In the genomic region with DNA sequence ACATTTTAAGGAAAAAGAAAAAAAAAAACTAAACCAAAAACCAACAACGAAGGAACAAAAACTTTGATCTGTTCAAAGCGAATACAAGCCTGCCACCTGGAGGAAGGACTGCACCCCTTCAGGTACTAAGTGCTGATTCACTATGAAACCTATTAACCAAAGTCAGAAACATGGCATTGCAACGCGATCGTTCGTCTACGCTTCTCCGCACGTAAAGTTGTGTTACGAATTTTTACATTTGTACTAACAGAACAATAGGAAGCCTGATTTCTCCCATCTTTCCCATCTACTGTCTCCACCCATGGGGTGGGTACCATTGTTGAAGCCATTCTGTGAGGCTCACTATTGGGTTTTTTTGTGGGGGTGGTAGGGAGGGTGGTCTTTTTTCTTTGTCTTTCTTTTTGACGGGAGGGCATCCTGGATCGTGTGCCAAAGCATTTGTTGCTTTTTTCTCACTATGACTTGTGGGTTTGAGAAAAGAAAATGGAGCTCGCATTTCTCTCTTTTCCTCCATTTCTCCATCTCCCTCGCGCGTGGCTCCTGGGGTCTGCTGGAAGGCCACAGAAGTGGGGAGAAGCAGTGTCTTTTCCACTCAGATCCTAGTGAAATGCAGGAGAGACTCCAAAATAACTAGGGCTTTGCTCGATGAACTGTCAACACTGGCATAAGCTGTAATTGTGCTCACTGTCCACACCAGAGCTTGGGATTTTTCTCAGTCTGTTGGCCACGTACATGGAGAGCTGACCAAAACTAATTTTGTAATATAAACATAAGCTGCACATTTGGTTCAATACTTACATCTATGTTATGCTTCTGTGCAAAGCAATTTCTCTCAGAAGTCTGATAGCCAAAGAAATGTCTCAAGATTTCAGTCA, we compare ENCODE assay signal across 8 cellular contexts.
A peak's percentile ranks its signal among the peaks of the same experiment; 100 is the strongest.
DNase-seq lines count a peak whose midpoint lies in the region; ATAC-seq and TF ChIP-seq lines count a peak whose summit lies in the region.

No MANE protein-coding gene starts in this region.

- H3K9me3 ChIP-seq in GM23248 (ENCODE audit: low read depth) (no peaks in the 10 kb centered on the region), colonic mucosa (no peaks in the 10 kb centered on the region), lower lobe of right lung (no peaks in the 10 kb centered on the region)

- peak overlapping the region; percentile 31; the same call in 1 of the 2 replicates for H2AFZ ChIP-seq in GM23248

- TF ChIP-seq CTCF in colonic mucosa (IDR thresholded peaks at IDR 0.05) (peak; percentile 66), lower lobe of right lung (IDR thresholded peaks at IDR 0.05) (peak; percentile 72)

- intact Hi-C loops in colonic mucosa (cut with DNase I) (no loop called here), lower lobe of right lung (cut with DNase I) (loop anchor here (5.0 kb wide), 1 partner anchor 533 kb away; no protein-coding TSS in a partner anchor)

- H3K27me3 ChIP-seq in GM23248 (replicated peaks; ENCODE audit: insufficient read depth) (peaks cover 16% of the 10 kb centered on the region), colonic mucosa (no peaks in the 10 kb centered on the region), lower lobe of right lung (ENCODE audit: low read depth) (no peaks in the 10 kb centered on the region)

- no peaks in the 10 kb centered on the region for H3K79me2 ChIP-seq in GM23248 (ENCODE audit: insufficient read depth)

- peak overlapping the region; percentile 57 for H3K4me2 ChIP-seq in GM23248 (ENCODE audit: unreplicated experiment)

- no peaks in the 10 kb centered on the region for H4K20me1 ChIP-seq in GM23248 (ENCODE audit: insufficient read depth)

- H3K4me3 ChIP-seq in GM23248 (peak overlapping the region; percentile 37), colonic mucosa (no peak overlapping the region), lower lobe of right lung (no peak overlapping the region)

- H3K9me2 ChIP-seq in GM23248 (ENCODE audit: insufficient read depth): no peaks in the 10 kb centered on the region

- DNase-seq in activated naive CD4-positive, alpha-beta T cell treated with Interleukin-2 at 50 U/mL for 16 hours: peak; percentile 10
- no peak for DNase-seq in activated naive CD4-positive, alpha-beta T cell (lab: John Stamatoyannopoulos, UW)
- DNase-seq in GM23248 (peak; percentile 83), LHCN-M2 (ENCODE audit: low read depth) (peak; percentile 55), SW480 (ENCODE audit: low spot score) (peak; percentile 75), colonic mucosa (peak; percentile 51), lower lobe of right lung (no peak), superior temporal gyrus (ENCODE audit: extremely low spot score) (peak; percentile 75)

- no peaks in the 10 kb centered on the region for H3F3A ChIP-seq in GM23248 (ENCODE audit: insufficient read depth)

- H3K36me3 ChIP-seq in GM23248 (ENCODE audit: low read depth) (no peaks in the 10 kb centered on the region), colonic mucosa (no peaks in the 10 kb centered on the region), lower lobe of right lung (no peaks in the 10 kb centered on the region)

- in situ Hi-C loops in GM23248 (cut with MboI): loop anchor here (10.0 to 25.0 kb wide), 2 partner anchors 530 to 678 kb away; no protein-coding TSS in a partner anchor

- ATAC-seq in lower lobe of right lung: peak; percentile 78 to 87

- H3K27ac ChIP-seq in GM23248: no peak overlapping the region
- H3K27ac ChIP-seq in colonic mucosa: no peak overlapping the region
- no peak overlapping the region for H3K27ac ChIP-seq in lower lobe of right lung

- 27 to 29% methylated on average over 18 of the region's 18 CpGs for WGBS in GM23248 (ENCODE audit: low coverage in 1 of 2, low lambda C conversion rate in 2 of 2, missing lambda C conversion rate in 2 of 2), 2 experiments

- H3K9ac ChIP-seq in GM23248 (no peak overlapping the region), colonic mucosa (ENCODE audit: low read depth in 2 of 2, low read length in 2 of 2) (no peak overlapping the region)

- no peaks in the 10 kb centered on the region for H3K4me1 ChIP-seq in GM23248 (ENCODE audit: insufficient read depth)
- no peaks in the 10 kb centered on the region for H3K4me1 ChIP-seq in colonic mucosa
- H3K4me1 ChIP-seq in lower lobe of right lung: no peaks in the 10 kb centered on the region

Comparison
In these comparisons a context has a peak if more than half of its experiments do, and no peak if none do; other contexts are left out.
1. DNase-seq: peak in activated naive CD4-positive, alpha-beta T cell treated with Interleukin-2 at 50 U/mL for 16 hours (single experiment), GM23248 (single experiment), LHCN-M2 (single experiment), SW480 (single experiment), colonic mucosa (single experiment) and superior temporal gyrus (single experiment); none in activated naive CD4-positive, alpha-beta T cell (0 of 4) and lower lobe of right lung (single experiment).